In the genomic region with DNA sequence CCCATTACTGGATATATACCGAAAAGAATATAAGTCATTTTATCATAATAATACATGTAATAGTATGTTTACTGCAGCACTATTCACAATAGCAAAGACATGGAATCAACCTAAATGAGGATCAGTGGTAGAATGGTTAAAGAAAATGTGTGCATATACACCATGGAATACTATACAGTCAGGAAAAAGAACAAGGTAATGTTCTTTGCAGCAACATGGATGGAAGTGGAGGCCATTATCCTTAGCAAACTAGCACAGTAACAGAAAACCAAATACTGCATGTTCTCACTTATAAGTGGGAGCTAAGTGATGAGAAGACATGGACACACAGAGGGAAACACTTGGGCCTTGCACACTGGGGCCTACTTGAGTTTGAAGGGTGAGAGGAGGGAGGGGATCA, we compare ENCODE assay signal across 28 cellular contexts.
"Had no signal": no experiment of that assay in that cellular context is flagged by ENCODE, and none has a peak within 500 bp of the region (broad histone marks: within the 10 kb centered on the region; RNA-seq: fewer than 3 reads in every experiment).

No MANE protein-coding gene starts in this region.

- H3K4me1 ChIP-seq: colonic mucosa, esophagus muscularis mucosa, esophagus squamous epithelium, foreskin keratinocyte, gastrocnemius medialis, gastroesophageal sphincter, heart left ventricle, heart right ventricle had no signal

- ATAC-seq: effector memory CD8-positive, alpha-beta T cell; esophagus mucosa; foreskin keratinocyte; gastrocnemius medialis; gastroesophageal sphincter; heart left ventricle; heart right ventricle had no signal

- H3K4me2 ChIP-seq: hepatocyte had no signal

- H3K4me3 ChIP-seq: colonic mucosa, coronary artery, dorsolateral prefrontal cortex, esophagus muscularis mucosa, esophagus squamous epithelium, gastrocnemius medialis, gastroesophageal sphincter, heart left ventricle, heart right ventricle, hepatocyte had no signal

- H3K79me2 ChIP-seq: hepatocyte had no signal

- DNase-seq: colonic mucosa; cortex of kidney; dermis blood vessel endothelial cell; dorsolateral prefrontal cortex; effector CD4-positive, alpha-beta T cell; effector CD8-positive, alpha-beta T cell; effector memory CD4-positive, alpha-beta T cell; effector memory CD8-positive, alpha-beta T cell; endodermal cell; erythroblast; esophagus squamous epithelium; foreskin fibroblast; foreskin keratinocyte; foreskin melanocyte; gastrocnemius medialis; glutamatergic neuron; head of caudate nucleus; heart left ventricle; heart right ventricle had no signal

- H3K27me3 ChIP-seq: colonic mucosa, esophagus muscularis mucosa, esophagus squamous epithelium, foreskin keratinocyte, gastrocnemius medialis, gastroesophageal sphincter, heart left ventricle, heart right ventricle, hepatocyte had no signal

- H2AFZ ChIP-seq: hepatocyte had no signal

- H3K27ac ChIP-seq: colonic mucosa, coronary artery, dorsolateral prefrontal cortex, epithelial cell of prostate, esophagus muscularis mucosa, esophagus squamous epithelium, foreskin keratinocyte, gastrocnemius medialis, gastroesophageal sphincter, heart left ventricle, heart right ventricle, hepatocyte had no signal

- H3K36me3 ChIP-seq: colonic mucosa, esophagus muscularis mucosa, esophagus squamous epithelium, gastrocnemius medialis, gastroesophageal sphincter, heart left ventricle, heart right ventricle had no signal

- FAIRE-seq: endometrium, endothelial cell of umbilical vein, frontal cortex had no signal

- H3K9me3 ChIP-seq: colonic mucosa, esophagus squamous epithelium, gastrocnemius medialis, gastroesophageal sphincter had no signal
